ENCODE assay signal across 8 cellular contexts in the genomic region with DNA sequence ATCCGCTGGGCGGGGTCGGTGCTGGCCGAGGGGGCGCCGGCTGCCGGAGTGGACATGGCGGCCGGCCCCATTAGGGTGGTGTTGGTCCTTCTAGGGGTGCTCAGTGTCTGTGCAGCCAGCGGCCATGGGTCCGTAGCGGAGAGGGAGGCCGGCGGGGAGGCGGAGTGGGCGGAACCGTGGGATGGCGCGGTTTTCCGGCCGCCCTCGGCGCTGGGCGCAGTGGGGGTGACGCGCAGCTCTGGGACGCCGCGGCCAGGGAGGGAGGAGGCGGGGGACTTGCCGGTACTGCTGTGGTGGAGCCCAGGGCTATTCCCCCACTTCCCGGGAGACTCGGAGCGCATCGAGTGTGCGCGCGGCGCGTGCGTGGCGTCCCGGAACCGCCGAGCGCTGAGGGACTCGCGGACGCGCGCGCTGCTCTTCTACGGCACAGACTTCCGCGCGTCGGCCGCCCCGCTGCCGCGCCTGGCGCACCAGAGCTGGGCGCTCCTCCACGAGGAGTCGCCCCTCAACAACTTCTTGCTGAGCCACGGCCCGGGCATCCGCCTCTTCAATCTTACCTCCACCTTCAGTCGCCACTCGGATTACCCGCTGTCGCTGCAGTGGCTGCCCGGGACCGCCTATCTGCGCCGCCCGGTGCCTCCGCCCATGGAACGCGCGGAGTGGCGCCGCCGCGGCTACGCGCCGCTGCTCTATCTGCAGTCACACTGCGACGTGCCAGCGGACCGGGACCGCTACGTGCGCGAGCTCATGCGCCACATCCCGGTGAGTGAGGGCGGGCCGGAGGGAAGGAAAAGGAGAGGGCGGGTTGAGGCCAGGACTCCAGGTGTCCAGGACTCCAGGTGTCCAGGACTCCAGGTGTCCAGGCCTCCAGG. TPM values are rescaled to one million over a fixed set of nuclear protein-coding genes. Genes with fewer than 3 reads are reported as not detected.
DNase-seq lines count a peak whose midpoint lies in the region; ATAC-seq and TF ChIP-seq lines count a peak whose summit lies in the region.

No MANE protein-coding gene starts in this region.

- TF ChIP-seq CTCF in GM10248 (IDR thresholded peaks at IDR 0.05; ENCODE audit: control extremely low read depth, extremely low read depth, low read depth, missing control alignments): no peak
- TF ChIP-seq CTCF in LNCaP clone FGC (IDR thresholded peaks at IDR 0.05; ENCODE audit: control insufficient read depth, extremely low read depth, insufficient read depth): no peak

- peak overlapping the region; percentile 80 for H3K4me3 ChIP-seq in LNCaP clone FGC (ENCODE audit: low read depth, low read length)

- peak; percentile 82 for DNase-seq in GM10248 (ENCODE audit: extremely low spot score)
- peak; percentile 82 for DNase-seq in GOT3 (lab: John Stamatoyannopoulos, UW)
- peak; percentile 74 for DNase-seq in LNCaP clone FGC (ENCODE audit: low read depth)
- DNase-seq in T1000 (lab: John Stamatoyannopoulos, UW): peak; percentile 79
- peak; percentile 93 for DNase-seq in astrocyte of the hippocampus (ENCODE audit: low read depth, low spot score)
- DNase-seq in hypothalamus (lab: John Stamatoyannopoulos, UW): peak; percentile 54 to 95 (median 82)
- DNase-seq in sciatic nerve (ENCODE audit: low spot score): peak; percentile 87
- no peak for DNase-seq in NCI-H446 treated with DMSO at 0.1 percent for 48 hours (lab: John Stamatoyannopoulos, UW)

- CTCF ChIA-PET in GM10248 (lab: Yijun Ruan, JAX): interaction anchor here (1.0 to 6.4 kb wide), 13 partner anchors 9 to 114 kb away, joined by 3 to 32 read pairs (median 5); a partner anchor contains a TSS

- ATAC-seq in sciatic nerve: peak; percentile 85

- POLR2A ChIA-PET in GM10248 (lab: Yijun Ruan, JAX): interaction anchor here (0.7 to 2.2 kb wide), 6 partner anchors 9 to 42 kb away, joined by 3 to 10 read pairs (median 4); a partner anchor contains a TSS

- intact Hi-C loops in sciatic nerve (cut with DNase I): no loop called here

RNA-seq across cellular contexts. Expression of a gene that starts 9.3 kb away (rescaled TPM):
- total RNA-seq in sciatic nerve: 13.2 TPM

RNA-seq across cellular contexts. Expression of a gene that starts 12.9 kb away (rescaled TPM):
- 99.1 TPM for total RNA-seq in sciatic nerve

RNA-seq across cellular contexts. Expression of a gene that starts 28.3 kb away (rescaled TPM):
- total RNA-seq in sciatic nerve: 53.6 TPM

RNA-seq across cellular contexts. Expression of a gene that starts 38.9 kb away (rescaled TPM):
- 32.9 TPM for total RNA-seq in sciatic nerve
